Comparison of ENCODE assay signal across 10 cellular contexts in genomic region chr11:17314232-17314547, GRCh38. TPM values are rescaled to one million over a fixed set of nuclear protein-coding genes. Genes with fewer than 3 reads are reported as not detected.
A peak's percentile ranks its signal among the peaks of the same experiment; 100 is the strongest.
DNase-seq lines count a peak whose midpoint lies in the region; TF ChIP-seq lines count a peak whose summit lies in the region.
"Had no signal": no experiment of that assay in that cellular context is flagged by ENCODE, and none has a peak within 500 bp of the region (broad histone marks: within the 10 kb centered on the region; RNA-seq: fewer than 3 reads in every experiment).

No MANE protein-coding gene starts in this region.

- H3K27me3 ChIP-seq in skeletal muscle satellite cell (ENCODE audit: control insufficient read depth, insufficient read depth, low read length), result no peaks in the 10 kb centered on the region
- H3K27me3 ChIP-seq: dorsolateral prefrontal cortex, ovary had no signal

- H3K36me3 ChIP-seq in skeletal muscle satellite cell (ENCODE audit: insufficient read depth, low read length), result no peaks in the 10 kb centered on the region
- H3K36me3 ChIP-seq: ovary had no signal

- H3K4me3 ChIP-seq in fibroblast of mammary gland (ENCODE audit: control insufficient read depth, low read depth, low read length) (no peak overlapping the region), skeletal muscle satellite cell (ENCODE audit: low read length) (no peak overlapping the region)
- H3K4me3 ChIP-seq: dorsolateral prefrontal cortex, ovary had no signal

- H3K9ac ChIP-seq in skeletal muscle satellite cell (ENCODE audit: low read depth, low read length), result no peak overlapping the region

- TF ChIP-seq CTCF in fibroblast of mammary gland (conservative IDR thresholded peaks at IDR 0.05; ENCODE audit: control insufficient read depth, insufficient read depth, low read depth, low read length) (no peak), GM13977 (IDR thresholded peaks at IDR 0.05; ENCODE audit: extremely low read depth, insufficient read depth, missing control alignments) (no peak)

- in situ Hi-C loops in ACHN (cut with HindIII; ENCODE audit: low pct_ligation_motif_present, low pct_unique_long_range_greater_than_20kb, low sequenced_read_pairs), result no loop called here
- in situ Hi-C loops in GM13977 (cut with MboI; ENCODE audit: low pct_unique_long_range_greater_than_20kb, low sequenced_read_pairs, unreplicated experiment), result no loop called here

- peak overlapping the region; percentile 46 for H3K4me2 ChIP-seq in skeletal muscle satellite cell (ENCODE audit: low read length)

- peak; percentile 77 for DNase-seq in GM04503 (ENCODE audit: low read depth)
- DNase-seq in NCI-H524 (lab: John Stamatoyannopoulos, UW), result peak; percentile 5 to 66
- peak; percentile 90 for DNase-seq in fibroblast of mammary gland (ENCODE audit: low read depth)
- DNase-seq in ACHN, result no peak
- DNase-seq in GM13977 (ENCODE audit: low spot score), result no peak
- DNase-seq in NCI-H82 treated with DMSO at 0.1 percent for 48 hours (lab: John Stamatoyannopoulos, UW; ENCODE audit: unreplicated experiment), result no peak
- DNase-seq: dorsolateral prefrontal cortex, ovary, RPMI8226 had no signal

- H3K9me3 ChIP-seq in skeletal muscle satellite cell (replicated peaks; ENCODE audit: low read length), result no peaks in the 10 kb centered on the region
- H3K9me3 ChIP-seq: ovary had no signal

- peaks cover 14% of the 10 kb centered on the region for H3K4me1 ChIP-seq in skeletal muscle satellite cell (ENCODE audit: control insufficient read depth, insufficient read depth, low read length)

RNA-seq across cellular contexts. Expression of gene NCR3LG1, which starts 37.4 kb away (rescaled TPM):
- 10.7 and 13.2 TPM in 2 replicates for total RNA-seq in skeletal muscle satellite cell (2012; rRNA removed)

RNA-seq across cellular contexts. Expression of gene NUCB2, which starts 37.7 kb away (rescaled TPM):
- total RNA-seq in skeletal muscle satellite cell (2012; rRNA removed), result 35.2 and 39.5 TPM in 2 replicates

Comparison
In these comparisons a context has a peak if more than half of its experiments do, and no peak if none do; other contexts are left out.
1. DNase-seq: peak in GM04503 (single experiment), NCI-H524 (2 of 2) and fibroblast of mammary gland (single experiment); none in ACHN (single experiment), GM13977 (single experiment) and NCI-H82 treated with DMSO at 0.1 percent for 48 hours (single experiment).